Comparison of ENCODE assay signal across 8 cellular contexts in the genomic region with DNA sequence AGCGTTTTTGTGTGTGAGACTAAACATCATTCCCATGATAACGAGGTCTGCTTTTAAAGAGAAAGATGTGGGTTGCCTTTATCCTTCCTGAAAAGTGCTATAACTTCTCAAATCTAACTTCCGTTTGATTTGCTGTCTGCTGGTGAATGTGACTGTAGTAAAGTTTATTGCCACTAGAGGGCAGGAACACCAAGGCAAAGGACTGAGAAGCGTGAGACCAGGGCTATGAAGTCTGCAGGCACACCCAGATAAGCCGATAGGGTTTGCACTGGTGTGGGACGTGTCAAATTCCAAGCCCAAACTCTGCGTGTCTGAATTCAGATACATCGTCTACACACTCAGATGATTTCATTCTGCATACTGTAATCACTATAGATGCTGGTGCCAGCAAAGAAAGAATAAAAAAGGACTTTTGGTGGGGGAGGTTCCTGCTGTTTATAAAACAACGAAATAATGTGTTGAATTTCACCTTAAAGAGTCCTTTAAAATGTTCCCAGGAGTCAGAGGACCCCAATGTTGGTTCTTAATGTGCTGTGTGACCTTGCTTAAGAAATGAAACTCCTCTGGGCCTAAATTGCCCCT.
DNase-seq lines count a peak whose midpoint lies in the region; ATAC-seq and TF ChIP-seq lines count a peak whose summit lies in the region.

No MANE protein-coding gene starts in this region.

- no peaks in the 10 kb centered on the region for H3K27me3 ChIP-seq in NT2/D1 (ENCODE audit: insufficient read depth, insufficient read length)

- no peaks in the 10 kb centered on the region for H3K36me3 ChIP-seq in NT2/D1 (ENCODE audit: insufficient read depth, insufficient read length, low read length)

- no peak overlapping the region for H3K4me3 ChIP-seq in NT2/D1 (ENCODE audit: insufficient read length, low read depth)
- no peak overlapping the region for H3K4me3 ChIP-seq in epithelial cell of esophagus (ENCODE audit: low read length)

- no peaks in the 10 kb centered on the region for H3K4me1 ChIP-seq in NT2/D1 (ENCODE audit: insufficient read depth, insufficient read length)

- no peaks in the 10 kb centered on the region for H3K9me3 Mint-ChIP-seq in naive B cell

- ATAC-seq in GM21390 (IDR thresholded peaks at IDR 0.05; ENCODE audit: unreplicated experiment) = peak; percentile 83
- ATAC-seq in naive B cell (ENCODE audit: low read depth in 2 of 2) = peak; percentile 77

- no peaks in the 10 kb centered on the region for H3K36me3 Mint-ChIP-seq in naive B cell

- peak overlapping the region in 3 of 6 donors; percentile 6 to 67 (median 41) for H3K27ac Mint-ChIP-seq in naive B cell

- TF ChIP-seq CTCF in epithelial cell of esophagus (IDR thresholded peaks at IDR 0.05; ENCODE audit: insufficient read depth, low read depth, low read length, missing control alignments) = peak; percentile 84

- H3K4me3 Mint-ChIP-seq in naive B cell = peak overlapping the region in 1 of 8 donors; percentile 42

- DNase-seq in DMS153 treated with DMSO at 0.1 percent for 48 hours (lab: John Stamatoyannopoulos, UW; ENCODE audit: unreplicated experiment) (peak; percentile 2), HPDE6-E6E7 (ENCODE audit: extremely low spot score) (peak; percentile 79), NT2/D1 (ENCODE audit: low read depth, low spot score) (peak; percentile 70), epithelial cell of esophagus (ENCODE audit: low read depth) (peak; percentile 84), naive B cell (peak; percentile 73), superior temporal gyrus (ENCODE audit: extremely low spot score) (peak; percentile 91)
- DNase-seq in activated CD8-positive, alpha-beta memory T cell treated with anti-CD3 and anti-CD28 coated beads, Interleukin-2, amount 50 U/mL, for 4 hours = peak; percentile 50

- peaks cover 13 to 37% (median 32%) of the 10 kb centered on the region in 3 donors for H3K27me3 Mint-ChIP-seq in naive B cell

- peaks cover 15 to 24% (median 22%) of the 10 kb centered on the region in 3 donors for H3K4me1 Mint-ChIP-seq in naive B cell

- H3K9me3 ChIP-seq in NT2/D1 (ENCODE audit: insufficient read depth, low read length) = no peaks in the 10 kb centered on the region

- no peak overlapping the region for H3K9ac ChIP-seq in NT2/D1 (ENCODE audit: insufficient read length, low read depth)

Comparison
In these comparisons a context has a peak if more than half of its experiments do, and no peak if none do; other contexts are left out.
1. DNase-seq: peak in every context shown above with its lines; median percentile 91 in superior temporal gyrus; 84 in epithelial cell of esophagus; 79 in HPDE6-E6E7; 73 in naive B cell; 70 in NT2/D1; 50 in activated CD8-positive, alpha-beta memory T cell treated with anti-CD3 and anti-CD28 coated beads, Interleukin-2, amount 50 U/mL, for 4 hours; 2 in DMS153 treated with DMSO at 0.1 percent for 48 hours.